ENCODE assay signal across 8 cellular contexts in the genomic region with DNA sequence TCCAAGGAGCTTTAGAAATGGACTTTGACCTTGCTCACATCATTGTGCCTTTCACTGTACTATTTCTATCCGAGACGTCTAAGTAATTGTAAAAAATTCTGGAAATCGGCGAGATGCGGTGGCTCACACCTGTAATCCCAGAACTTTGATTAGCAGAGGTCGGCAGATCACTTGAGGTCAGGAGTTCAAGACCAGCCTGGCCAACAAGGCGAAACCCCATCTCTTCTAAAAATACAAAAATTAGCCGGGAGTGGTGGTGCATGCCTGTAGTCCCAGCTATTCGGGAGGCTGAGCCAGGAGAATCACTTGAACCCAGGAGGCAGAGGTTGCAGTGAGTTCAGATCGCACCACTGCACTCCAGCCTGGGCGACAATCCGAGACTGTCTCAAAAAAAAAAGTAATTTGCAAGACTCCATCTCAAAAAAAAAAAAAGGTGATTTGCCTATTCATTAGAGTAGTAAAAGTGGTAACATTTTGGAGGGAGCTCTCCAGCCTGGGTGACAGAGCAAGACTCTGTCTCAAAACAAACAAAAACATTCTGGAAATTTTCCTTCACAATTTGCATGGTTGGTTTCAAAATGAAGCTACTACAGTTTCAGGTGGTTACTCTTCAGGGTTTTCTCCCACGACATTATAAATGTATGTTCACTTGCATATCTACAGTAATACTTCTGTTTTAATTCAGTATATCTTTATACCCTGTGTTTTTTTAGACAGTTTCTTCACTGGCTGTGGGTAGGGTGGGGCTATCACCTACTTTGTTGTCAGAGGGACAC. TPM values are rescaled to one million over a fixed set of nuclear protein-coding genes. Genes with fewer than 3 reads are reported as not detected.
A peak's percentile ranks its signal among the peaks of the same experiment; 100 is the strongest.
DNase-seq lines count a peak whose midpoint lies in the region; ATAC-seq and TF ChIP-seq lines count a peak whose summit lies in the region.
"Not testable (repeated sequence)": the region's sequence is repeated elsewhere in the genome, so short reads cannot be mapped to it uniquely, and the experiment has no call there.

No MANE protein-coding gene starts in this region.

- peak in 1 of 2 donors; percentile 29 for DNase-seq in activated T-cell treated with anti-CD3 and anti-CD28 coated beads, Interleukin-2, amount 50 U/mL, for 72 hours
- DNase-seq in thyroid gland = peak in 1 of 2 donors; percentile 21

- not testable (repeated sequence) for H3K36me3 Mint-ChIP-seq in activated T-cell treated with anti-CD3 and anti-CD28 coated beads, Interleukin-2, amount 50 U/mL, for 72 hours (ENCODE audit: insufficient read depth in 2 of 2)

- H3K9me3 ChIP-seq in thyroid gland = not testable (repeated sequence)

- peaks cover 12 to 24% of the 10 kb centered on the region in 2 donors for H3K4me1 ChIP-seq in thyroid gland

- not testable (repeated sequence) for H3K36me3 ChIP-seq in thyroid gland

- H3K4me3 ChIP-seq in thyroid gland (replicated peaks in 1 of 3) = not testable (repeated sequence)

- not testable (repeated sequence) for H3K9me3 Mint-ChIP-seq in activated T-cell treated with anti-CD3 and anti-CD28 coated beads, Interleukin-2, amount 50 U/mL, for 72 hours

- not testable (repeated sequence) for TF ChIP-seq POLR2A in thyroid gland (IDR thresholded peaks at IDR 0.05)

- intact Hi-C loops in thyroid gland (cut with DNase I) = not testable (repeated sequence)

- peak overlapping the region in 1 of 2 donors; percentile 34 for H3K4me3 Mint-ChIP-seq in activated T-cell treated with anti-CD3 and anti-CD28 coated beads, Interleukin-2, amount 50 U/mL, for 72 hours

- not testable (repeated sequence) for H3K27me3 ChIP-seq in thyroid gland

- 87 to 90% methylated on average over 13 of the region's 13 CpGs for WGBS in thyroid gland, 2 donors

- ATAC-seq in GM18499 (IDR thresholded peaks at IDR 0.05; ENCODE audit: insufficient read depth, unreplicated experiment) = peak; percentile 66
- ATAC-seq in GM19043 (IDR thresholded peaks at IDR 0.05; ENCODE audit: low read depth, unreplicated experiment) = peak; percentile 78
- ATAC-seq in GM21423 (IDR thresholded peaks at IDR 0.05; ENCODE audit: unreplicated experiment) = peak; percentile 84
- ATAC-seq in HG02763 (IDR thresholded peaks at IDR 0.05; ENCODE audit: unreplicated experiment) = peak; percentile 83
- peak; percentile 76 for ATAC-seq in HG03108 (IDR thresholded peaks at IDR 0.05; ENCODE audit: unreplicated experiment)
- ATAC-seq in HG03571 (IDR thresholded peaks at IDR 0.05; ENCODE audit: unreplicated experiment) = peak; percentile 89
- peak; percentile 84 to 86 for ATAC-seq in activated T-cell treated with anti-CD3 and anti-CD28 coated beads, Interleukin-2, amount 50 U/mL, for 72 hours (replicated peaks in 1 of 2)

- peak overlapping the region; percentile 50 for H3K27ac Mint-ChIP-seq in activated T-cell treated with anti-CD3 and anti-CD28 coated beads, Interleukin-2, amount 50 U/mL, for 72 hours

- H3K27me3 Mint-ChIP-seq in activated T-cell treated with anti-CD3 and anti-CD28 coated beads, Interleukin-2, amount 50 U/mL, for 72 hours (ENCODE audit: low read depth) = not testable (repeated sequence)

- not testable (repeated sequence) for TF ChIP-seq CTCF in thyroid gland (IDR thresholded peaks at IDR 0.05)

- H3K4me1 Mint-ChIP-seq in activated T-cell treated with anti-CD3 and anti-CD28 coated beads, Interleukin-2, amount 50 U/mL, for 72 hours (ENCODE audit: low read depth) = peaks cover 51% of the 10 kb centered on the region

- H3K27ac ChIP-seq in thyroid gland = peak overlapping the region; percentile 29 to 45 (median 42)

RNA-seq across cellular contexts. Expression of a gene that starts 15.3 kb away (rescaled TPM):
- 10 to 100 TPM in 1 of 2 donors, 1 to 10 TPM in 1; 9.9 to 10.2 TPM for total RNA-seq in activated T-cell treated with anti-CD3 and anti-CD28 coated beads, Interleukin-2, amount 50 U/mL, for 72 hours
- 10 to 100 TPM; 21.9 to 39.7 (median 31.2) TPM for total RNA-seq in thyroid gland

RNA-seq across cellular contexts. Expression of a gene that starts 42.5 kb away (rescaled TPM):
- total RNA-seq in activated T-cell treated with anti-CD3 and anti-CD28 coated beads, Interleukin-2, amount 50 U/mL, for 72 hours = 10 to 100 TPM; 20.7 to 25.2 TPM
- 10 to 100 TPM; 12.1 to 25.8 (median 18.0) TPM for total RNA-seq in thyroid gland
